Comparison of ENCODE assay signal across 1 cellular context in genomic region chr5:16392718-16393117, GRCh38.
TF ChIP-seq lines count a peak whose summit lies in the region.

No MANE protein-coding gene starts in this region.

TF ChIP-seq in GM23338, 12 proteins besides CTCF, POLR2A, EP300 and RAD21:
- no peak for TF ChIP-seq ZNF462 (CRISPR knock-in tag; IDR thresholded peaks at IDR 0.05)
- TF ChIP-seq EZH2phosphoT487 (IDR thresholded peaks at IDR 0.05; ENCODE audit: unreplicated experiment), result no peak
- no peak for TF ChIP-seq ZNF331 (CRISPR knock-in tag; IDR thresholded peaks at IDR 0.05; ENCODE audit: low read depth)
- TF ChIP-seq POLR2AphosphoS5 (IDR thresholded peaks at IDR 0.05; ENCODE audit: low read depth), result no peak
